In the genomic region with DNA sequence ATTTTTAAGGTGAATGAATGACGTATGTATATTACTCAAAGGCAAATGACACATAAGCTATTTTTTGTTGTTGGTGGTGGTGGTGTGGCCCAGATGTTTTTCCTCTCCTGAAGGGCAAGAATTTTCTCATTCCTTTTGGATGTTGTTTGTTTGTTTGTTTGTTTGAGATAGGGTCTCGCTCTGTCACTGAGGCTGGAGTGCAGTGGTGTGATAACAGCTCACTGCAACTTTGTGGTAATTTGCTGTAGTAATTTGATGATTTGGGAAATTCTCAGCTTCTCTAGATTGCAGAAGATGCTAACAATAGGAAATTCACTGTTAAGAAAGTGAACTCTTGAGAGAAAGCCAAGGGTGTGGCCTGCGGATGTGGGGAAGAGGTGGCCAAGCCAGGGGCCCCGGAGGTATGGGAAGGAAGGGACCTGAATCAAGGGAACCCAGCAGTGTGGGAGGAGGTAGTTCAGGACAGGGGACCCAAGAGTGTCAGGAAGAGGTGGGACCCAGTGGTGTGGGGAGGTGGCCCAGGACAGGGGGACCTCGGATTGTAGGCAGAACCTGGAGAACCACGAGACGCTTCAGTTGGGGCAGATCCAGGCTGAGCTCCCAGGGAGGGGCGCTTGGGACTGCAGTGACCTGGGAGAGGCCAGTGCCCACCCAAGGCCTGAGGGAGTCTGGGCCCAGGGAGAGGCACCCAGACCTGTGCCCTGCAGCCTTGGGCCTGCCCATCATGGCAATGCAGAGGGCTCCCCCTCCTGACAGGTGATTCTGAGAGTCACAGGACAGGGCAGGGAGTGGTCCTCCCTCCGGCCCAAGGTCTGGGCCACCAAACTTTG, we compare ENCODE assay signal across 1 cellular context.
TF ChIP-seq lines count a peak whose summit lies in the region.

No MANE protein-coding gene starts in this region.

TF ChIP-seq in K562, 482 proteins besides CTCF, POLR2A, EP300 and RAD21 (continues in another document):
- TF ChIP-seq, protein P1, sequence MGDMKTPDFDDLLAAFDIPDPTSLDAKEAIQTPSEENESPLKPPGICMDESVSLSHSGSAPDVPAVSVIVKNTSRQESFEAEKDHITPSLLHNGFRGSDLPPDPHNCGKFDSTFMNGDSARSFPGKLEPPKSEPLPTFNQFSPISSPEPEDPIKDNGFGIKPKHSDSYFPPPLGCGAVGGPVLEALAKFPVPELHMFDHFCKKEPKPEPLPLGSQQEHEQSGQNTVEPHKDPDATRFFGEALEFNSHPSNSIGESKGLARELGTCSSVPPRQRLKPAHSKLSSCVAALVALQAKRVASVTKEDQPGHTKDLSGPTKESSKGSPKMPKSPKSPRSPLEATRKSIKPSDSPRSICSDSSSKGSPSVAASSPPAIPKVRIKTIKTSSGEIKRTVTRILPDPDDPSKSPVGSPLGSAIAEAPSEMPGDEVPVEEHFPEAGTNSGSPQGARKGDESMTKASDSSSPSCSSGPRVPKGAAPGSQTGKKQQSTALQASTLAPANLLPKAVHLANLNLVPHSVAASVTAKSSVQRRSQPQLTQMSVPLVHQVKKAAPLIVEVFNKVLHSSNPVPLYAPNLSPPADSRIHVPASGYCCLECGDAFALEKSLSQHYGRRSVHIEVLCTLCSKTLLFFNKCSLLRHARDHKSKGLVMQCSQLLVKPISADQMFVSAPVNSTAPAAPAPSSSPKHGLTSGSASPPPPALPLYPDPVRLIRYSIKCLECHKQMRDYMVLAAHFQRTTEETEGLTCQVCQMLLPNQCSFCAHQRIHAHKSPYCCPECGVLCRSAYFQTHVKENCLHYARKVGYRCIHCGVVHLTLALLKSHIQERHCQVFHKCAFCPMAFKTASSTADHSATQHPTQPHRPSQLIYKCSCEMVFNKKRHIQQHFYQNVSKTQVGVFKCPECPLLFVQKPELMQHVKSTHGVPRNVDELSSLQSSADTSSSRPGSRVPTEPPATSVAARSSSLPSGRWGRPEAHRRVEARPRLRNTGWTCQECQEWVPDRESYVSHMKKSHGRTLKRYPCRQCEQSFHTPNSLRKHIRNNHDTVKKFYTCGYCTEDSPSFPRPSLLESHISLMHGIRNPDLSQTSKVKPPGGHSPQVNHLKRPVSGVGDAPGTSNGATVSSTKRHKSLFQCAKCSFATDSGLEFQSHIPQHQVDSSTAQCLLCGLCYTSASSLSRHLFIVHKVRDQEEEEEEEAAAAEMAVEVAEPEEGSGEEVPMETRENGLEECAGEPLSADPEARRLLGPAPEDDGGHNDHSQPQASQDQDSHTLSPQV (IDR thresholded peaks at IDR 0.05) = no peak
- TF ChIP-seq, protein P2, sequence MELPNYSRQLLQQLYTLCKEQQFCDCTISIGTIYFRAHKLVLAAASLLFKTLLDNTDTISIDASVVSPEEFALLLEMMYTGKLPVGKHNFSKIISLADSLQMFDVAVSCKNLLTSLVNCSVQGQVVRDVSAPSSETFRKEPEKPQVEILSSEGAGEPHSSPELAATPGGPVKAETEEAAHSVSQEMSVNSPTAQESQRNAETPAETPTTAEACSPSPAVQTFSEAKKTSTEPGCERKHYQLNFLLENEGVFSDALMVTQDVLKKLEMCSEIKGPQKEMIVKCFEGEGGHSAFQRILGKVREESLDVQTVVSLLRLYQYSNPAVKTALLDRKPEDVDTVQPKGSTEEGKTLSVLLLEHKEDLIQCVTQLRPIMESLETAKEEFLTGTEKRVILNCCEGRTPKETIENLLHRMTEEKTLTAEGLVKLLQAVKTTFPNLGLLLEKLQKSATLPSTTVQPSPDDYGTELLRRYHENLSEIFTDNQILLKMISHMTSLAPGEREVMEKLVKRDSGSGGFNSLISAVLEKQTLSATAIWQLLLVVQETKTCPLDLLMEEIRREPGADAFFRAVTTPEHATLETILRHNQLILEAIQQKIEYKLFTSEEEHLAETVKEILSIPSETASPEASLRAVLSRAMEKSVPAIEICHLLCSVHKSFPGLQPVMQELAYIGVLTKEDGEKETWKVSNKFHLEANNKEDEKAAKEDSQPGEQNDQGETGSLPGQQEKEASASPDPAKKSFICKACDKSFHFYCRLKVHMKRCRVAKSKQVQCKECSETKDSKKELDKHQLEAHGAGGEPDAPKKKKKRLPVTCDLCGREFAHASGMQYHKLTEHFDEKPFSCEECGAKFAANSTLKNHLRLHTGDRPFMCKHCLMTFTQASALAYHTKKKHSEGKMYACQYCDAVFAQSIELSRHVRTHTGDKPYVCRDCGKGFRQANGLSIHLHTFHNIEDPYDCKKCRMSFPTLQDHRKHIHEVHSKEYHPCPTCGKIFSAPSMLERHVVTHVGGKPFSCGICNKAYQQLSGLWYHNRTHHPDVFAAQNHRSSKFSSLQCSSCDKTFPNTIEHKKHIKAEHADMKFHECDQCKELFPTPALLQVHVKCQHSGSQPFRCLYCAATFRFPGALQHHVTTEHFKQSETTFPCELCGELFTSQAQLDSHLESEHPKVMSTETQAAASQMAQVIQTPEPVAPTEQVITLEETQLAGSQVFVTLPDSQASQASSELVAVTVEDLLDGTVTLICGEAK (IDR thresholded peaks at IDR 0.05) = 0 out of 2 replicates have a peak, but pooled peaks have one; percentile 6
- TF ChIP-seq, protein P2 (CRISPR knock-in tag; IDR thresholded peaks at IDR 0.05) = no peak
- no peak for TF ChIP-seq STAT5A (IDR thresholded peaks at IDR 0.05; ENCODE audit: borderline replicate concordance, low read length)
- TF ChIP-seq CBFA2T3 (IDR thresholded peaks at IDR 0.05) = peak; percentile 44; the same call in 1 of the 2 replicates
- no peak for TF ChIP-seq E4F1 (CRISPR knock-in tag; IDR thresholded peaks at IDR 0.05; ENCODE audit: borderline replicate concordance)
- TF ChIP-seq, protein P3, sequence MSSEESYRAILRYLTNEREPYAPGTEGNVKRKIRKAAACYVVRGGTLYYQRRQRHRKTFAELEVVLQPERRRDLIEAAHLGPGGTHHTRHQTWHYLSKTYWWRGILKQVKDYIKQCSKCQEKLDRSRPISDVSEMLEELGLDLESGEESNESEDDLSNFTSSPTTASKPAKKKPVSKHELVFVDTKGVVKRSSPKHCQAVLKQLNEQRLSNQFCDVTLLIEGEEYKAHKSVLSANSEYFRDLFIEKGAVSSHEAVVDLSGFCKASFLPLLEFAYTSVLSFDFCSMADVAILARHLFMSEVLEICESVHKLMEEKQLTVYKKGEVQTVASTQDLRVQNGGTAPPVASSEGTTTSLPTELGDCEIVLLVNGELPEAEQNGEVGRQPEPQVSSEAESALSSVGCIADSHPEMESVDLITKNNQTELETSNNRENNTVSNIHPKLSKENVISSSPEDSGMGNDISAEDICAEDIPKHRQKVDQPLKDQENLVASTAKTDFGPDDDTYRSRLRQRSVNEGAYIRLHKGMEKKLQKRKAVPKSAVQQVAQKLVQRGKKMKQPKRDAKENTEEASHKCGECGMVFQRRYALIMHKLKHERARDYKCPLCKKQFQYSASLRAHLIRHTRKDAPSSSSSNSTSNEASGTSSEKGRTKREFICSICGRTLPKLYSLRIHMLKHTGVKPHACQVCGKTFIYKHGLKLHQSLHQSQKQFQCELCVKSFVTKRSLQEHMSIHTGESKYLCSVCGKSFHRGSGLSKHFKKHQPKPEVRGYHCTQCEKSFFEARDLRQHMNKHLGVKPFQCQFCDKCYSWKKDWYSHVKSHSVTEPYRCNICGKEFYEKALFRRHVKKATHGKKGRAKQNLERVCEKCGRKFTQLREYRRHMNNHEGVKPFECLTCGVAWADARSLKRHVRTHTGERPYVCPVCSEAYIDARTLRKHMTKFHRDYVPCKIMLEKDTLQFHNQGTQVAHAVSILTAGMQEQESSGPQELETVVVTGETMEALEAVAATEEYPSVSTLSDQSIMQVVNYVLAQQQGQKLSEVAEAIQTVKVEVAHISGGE (CRISPR knock-in tag; IDR thresholded peaks at IDR 0.05) = 0 out of 6 replicates have a peak, but pooled peaks of 1 of the 3 experiments have one; percentile 45
- TF ChIP-seq BCL6 (CRISPR knock-in tag; IDR thresholded peaks at IDR 0.05) = no peak
- no peak for TF ChIP-seq ZNF75A (CRISPR knock-in tag; IDR thresholded peaks at IDR 0.05)
- TF ChIP-seq RUNX1 (IDR thresholded peaks at IDR 0.05; ENCODE audit: low read depth) = no peak
- TF ChIP-seq UBTF (IDR thresholded peaks at IDR 0.05; ENCODE audit: borderline replicate concordance in 1 of 2, low read depth in 2 of 2, low read length in 2 of 2) = no peak
- TF ChIP-seq TAL1 (IDR thresholded peaks at IDR 0.05) = peak; percentile 65
- TF ChIP-seq XRCC4 (IDR thresholded peaks at IDR 0.05; ENCODE audit: extremely low read depth, insufficient read depth, insufficient read length) = no peak
- TF ChIP-seq, protein P4, sequence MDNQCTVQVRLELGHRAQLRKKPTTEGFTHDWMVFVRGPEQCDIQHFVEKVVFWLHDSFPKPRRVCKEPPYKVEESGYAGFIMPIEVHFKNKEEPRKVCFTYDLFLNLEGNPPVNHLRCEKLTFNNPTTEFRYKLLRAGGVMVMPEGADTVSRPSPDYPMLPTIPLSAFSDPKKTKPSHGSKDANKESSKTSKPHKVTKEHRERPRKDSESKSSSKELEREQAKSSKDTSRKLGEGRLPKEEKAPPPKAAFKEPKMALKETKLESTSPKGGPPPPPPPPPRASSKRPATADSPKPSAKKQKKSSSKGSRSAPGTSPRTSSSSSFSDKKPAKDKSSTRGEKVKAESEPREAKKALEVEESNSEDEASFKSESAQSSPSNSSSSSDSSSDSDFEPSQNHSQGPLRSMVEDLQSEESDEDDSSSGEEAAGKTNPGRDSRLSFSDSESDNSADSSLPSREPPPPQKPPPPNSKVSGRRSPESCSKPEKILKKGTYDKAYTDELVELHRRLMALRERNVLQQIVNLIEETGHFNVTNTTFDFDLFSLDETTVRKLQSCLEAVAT (IDR thresholded peaks at IDR 0.05) = 0 out of 4 replicates have a peak, but pooled peaks of 1 of the 2 experiments have one; percentile 33
- TF ChIP-seq FOSL1 (tag; conservative IDR thresholded peaks at IDR 0.05) = 0 out of 2 replicates have a peak, but pooled peaks have one; percentile 20
- TF ChIP-seq SUPT5H (IDR thresholded peaks at IDR 0.05) = no peak
- TF ChIP-seq ZFP30 (CRISPR knock-in tag; IDR thresholded peaks at IDR 0.05; ENCODE audit: borderline replicate concordance) = no peak
- TF ChIP-seq ZNF24 (IDR thresholded peaks at IDR 0.05) = 0 out of 2 replicates have a peak, but pooled peaks have one; percentile 13
- peak; percentile 65 for TF ChIP-seq SOX6 (IDR thresholded peaks at IDR 0.05)
- TF ChIP-seq MAFK (IDR thresholded peaks at IDR 0.05; ENCODE audit: low read length) = no peak; the same call in 1 of the 2 replicates
- peak; percentile 36; the same call in 1 of the 2 replicates for TF ChIP-seq SMARCE1 (IDR thresholded peaks at IDR 0.05)
- TF ChIP-seq NCOA1 (IDR thresholded peaks at IDR 0.05; ENCODE audit: low read depth) = no peak
- TF ChIP-seq, protein P5, sequence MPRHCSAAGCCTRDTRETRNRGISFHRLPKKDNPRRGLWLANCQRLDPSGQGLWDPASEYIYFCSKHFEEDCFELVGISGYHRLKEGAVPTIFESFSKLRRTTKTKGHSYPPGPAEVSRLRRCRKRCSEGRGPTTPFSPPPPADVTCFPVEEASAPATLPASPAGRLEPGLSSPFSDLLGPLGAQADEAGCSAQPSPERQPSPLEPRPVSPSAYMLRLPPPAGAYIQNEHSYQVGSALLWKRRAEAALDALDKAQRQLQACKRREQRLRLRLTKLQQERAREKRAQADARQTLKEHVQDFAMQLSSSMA (CRISPR knock-in tag; IDR thresholded peaks at IDR 0.05) = no peak
